In genomic region chr11:65243773-65244172, GRCh38 we compare ENCODE assay signal across 24 cellular contexts.
"Had no signal": no experiment of that assay in that cellular context is flagged by ENCODE, and none has a peak within 500 bp of the region (broad histone marks: within the 10 kb centered on the region; RNA-seq: fewer than 3 reads in every experiment).

No MANE protein-coding gene starts in this region.

- H3K27ac ChIP-seq: colonic mucosa, foreskin keratinocyte, neural progenitor cell, parathyroid adenoma, spleen, tibial artery, upper lobe of left lung, uterus had no signal

- H3K9me3 ChIP-seq: colonic mucosa, tibial artery, upper lobe of left lung, uterus had no signal

- H3K9ac ChIP-seq: neural progenitor cell, parathyroid adenoma had no signal

- H3K79me2 ChIP-seq: parathyroid adenoma had no signal

- H3K4me2 ChIP-seq: neural progenitor cell had no signal

- H2AFZ ChIP-seq: neural progenitor cell, parathyroid adenoma had no signal

- H3K36me3 ChIP-seq: colonic mucosa, neural progenitor cell, spleen, tibial artery, upper lobe of left lung, uterus had no signal

- DNase-seq: colonic mucosa; dermis blood vessel endothelial cell; erythroblast; foreskin keratinocyte; head of caudate nucleus; hippocampal formation; left colon; left ventricle myocardium superior; mesenchymal stem cell; midbrain; nucleus accumbens; spleen; stimulated activated CD4-positive, alpha-beta T cell treated with anti-CD3 and anti-CD28 coated beads, Interleukin-15, amount 100 ng/mL, for 24 hours; stimulated activated CD4-positive, alpha-beta T cell treated with anti-CD3 and anti-CD28 coated beads, Interleukin-1b, Interleukin-23, amount 100 ng/mL, for 48 hours; stimulated activated CD4-positive, alpha-beta T cell treated with anti-CD3 and anti-CD28 coated beads, Interleukin-4, amount 100 ng/mL, for 24 hours; tibial artery; upper lobe of left lung; uterus had no signal

- ATAC-seq: foreskin keratinocyte; left colon; left ventricle myocardium superior; natural killer cell treated with Interleukin-12 subunit alpha and Interleukin-12 subunit beta and Interleukin-15 and Interleukin-18, amount 100 ng/mL, for 72 hours; sciatic nerve; stimulated activated memory B cell treated with anti-CD40 and anti-IgM and Interleukin-4, amounts not matched to agents 10 μg/mL and 1 μg/mL and 100 μg/mL, for 72 hours had no signal

- H3K4me1 ChIP-seq: colonic mucosa, foreskin keratinocyte, parathyroid adenoma, spleen, tibial artery, upper lobe of left lung, uterus had no signal

- H3K4me3 ChIP-seq: colonic mucosa, lung, neural progenitor cell, spleen, tibial artery, upper lobe of left lung, uterus had no signal

- H3K27me3 ChIP-seq: colonic mucosa, foreskin keratinocyte, neural progenitor cell, spleen, upper lobe of left lung, uterus had no signal
